Comparison of ENCODE assay signal across 23 cellular contexts in the genomic region with DNA sequence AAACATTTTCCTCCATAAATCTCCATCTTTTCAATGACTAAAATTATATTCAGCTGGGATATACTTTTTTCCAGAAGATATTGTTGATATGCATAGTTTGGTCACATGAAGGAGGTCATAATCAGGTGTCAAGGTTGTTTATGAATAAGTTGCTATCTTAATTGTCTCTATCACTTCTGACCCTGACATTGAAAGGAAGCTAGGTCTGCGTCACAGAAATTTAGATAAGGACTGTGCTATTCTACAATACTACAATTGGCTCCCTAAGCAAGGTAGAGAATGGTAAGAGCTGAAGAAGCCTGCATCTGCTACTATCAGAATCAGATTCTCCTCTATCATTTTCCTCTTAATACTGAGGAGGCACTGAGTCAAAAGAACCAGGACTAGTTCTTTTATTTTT.
"Had no signal": no experiment of that assay in that cellular context is flagged by ENCODE, and none has a peak within 500 bp of the region (broad histone marks: within the 10 kb centered on the region; RNA-seq: fewer than 3 reads in every experiment).

No MANE protein-coding gene starts in this region.

- H3K4me1 Mint-ChIP-seq: neural progenitor cell had no signal

- H3K27ac ChIP-seq: coronary artery, dorsolateral prefrontal cortex, esophagus squamous epithelium, gastroesophageal sphincter, neural progenitor cell, ovary, stomach, thoracic aorta, transverse colon had no signal

- H3K27me3 ChIP-seq: dorsolateral prefrontal cortex, esophagus squamous epithelium, gastroesophageal sphincter, neural progenitor cell, ovary, stomach, transverse colon had no signal

- DNase-seq: central memory CD4-positive, alpha-beta T cell; dorsolateral prefrontal cortex; effector memory CD4-positive, alpha-beta T cell; esophagus squamous epithelium; foreskin fibroblast; glutamatergic neuron; immature natural killer cell; mammary epithelial cell; mucosa of descending colon; natural killer cell; nucleus accumbens; ovary; right cardiac atrium; stimulated activated CD4-positive, alpha-beta T cell treated with anti-CD3 and anti-CD28 coated beads, Interleukin-2, amount 100 ng/mL, for 24 hours; stimulated activated CD4-positive, alpha-beta T cell treated with anti-CD3 and anti-CD28 coated beads, Interleukin-4, amount 100 ng/mL, for 4 hours; stimulated activated naive CD4-positive, alpha-beta T cell; stomach; substantia nigra; transverse colon had no signal

- H3K27ac Mint-ChIP-seq: neural progenitor cell had no signal

- H3K9me3 ChIP-seq: esophagus squamous epithelium, ovary, thoracic aorta had no signal

- H3K36me3 ChIP-seq: ovary had no signal

- H3K4me3 Mint-ChIP-seq: immature natural killer cell, natural killer cell, neural progenitor cell had no signal

- ATAC-seq: gastroesophageal sphincter, mucosa of descending colon, natural killer cell had no signal

- H3K4me3 ChIP-seq: coronary artery, dorsolateral prefrontal cortex, esophagus squamous epithelium, gastroesophageal sphincter, mucosa of descending colon, neural progenitor cell, ovary, stomach, thoracic aorta, transverse colon had no signal

- H3K4me1 ChIP-seq: esophagus squamous epithelium, gastroesophageal sphincter, neural progenitor cell, stomach, transverse colon had no signal
